Comparison of ENCODE assay signal across 16 cellular contexts in the genomic region with DNA sequence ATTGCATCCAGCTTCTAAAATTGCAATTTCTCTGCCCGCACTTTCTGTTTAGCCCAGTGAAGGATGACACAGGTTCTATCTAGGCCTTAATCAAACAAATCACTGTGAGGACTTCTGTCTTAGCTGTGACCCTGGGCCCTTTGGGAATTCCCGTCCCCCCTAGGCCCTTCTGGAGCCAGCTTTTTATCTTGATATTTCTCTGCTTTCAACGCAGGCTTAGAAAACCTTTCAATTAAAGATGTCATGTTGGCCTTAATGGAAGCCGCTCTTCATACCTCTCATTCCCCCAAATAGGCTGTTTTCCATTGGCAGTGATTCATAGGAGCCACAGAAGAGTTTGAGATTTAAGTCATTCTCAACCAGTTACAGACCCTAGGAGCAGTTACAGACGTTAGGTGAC.
A peak's percentile ranks its signal among the peaks of the same experiment; 100 is the strongest.
DNase-seq lines count a peak whose midpoint lies in the region; ATAC-seq and TF ChIP-seq lines count a peak whose summit lies in the region.
"Had no signal": no experiment of that assay in that cellular context is flagged by ENCODE, and none has a peak within 500 bp of the region (broad histone marks: within the 10 kb centered on the region; RNA-seq: fewer than 3 reads in every experiment).

No MANE protein-coding gene starts in this region.

- H3K4me2 ChIP-seq in SK-N-SH, result no peak overlapping the region

- H2AFZ ChIP-seq in SK-N-SH (ENCODE audit: low read depth), result no peak overlapping the region

- no peak for TF ChIP-seq POLR2A in adrenal gland (IDR thresholded peaks at IDR 0.05)

- intact Hi-C loops in activated CD4-positive, alpha-beta T cell treated with anti-CD3 and anti-CD28 coated beads, Interleukin-2, amount 10 ng/mL, durations not matched to agents 24 days and 14 days (cut with micrococcal nuclease), result no loop called here
- intact Hi-C loops in adrenal gland (cut with DNase I), result no loop called here
- intact Hi-C loops in activated T-helper 1 cell treated with anti-CD3 and anti-CD28 coated beads, Interleukin-12 subunit alpha, Interleukin-12 subunit beta, Interleukin-2, Interleukin-4 antibody, amounts not matched to agents 30 ng/mL and 10 ng/mL and 1 ng/mL, durations not matched to agents 14 hours and 24 hours and 36 hours (cut with micrococcal nuclease), result no loop called here

- H3K27ac ChIP-seq in SK-N-SH (ENCODE audit: low read depth in 2 of 2, low read length in 1 of 2) (no peak overlapping the region), adrenal gland (no peak overlapping the region)

- POLR2A ChIA-PET in SK-N-SH (lab: Yijun Ruan, JAX), result no interaction called here

- H3K36me3 ChIP-seq in SK-N-SH (replicated peaks in 1 of 2; ENCODE audit: control insufficient read depth in 1 of 2, insufficient read depth in 2 of 2, low read length in 1 of 2), result no peaks in the 10 kb centered on the region
- H3K36me3 ChIP-seq in adrenal gland (replicated peaks in 1 of 2), result no peaks in the 10 kb centered on the region

- H3K36me3 Mint-ChIP-seq in mesothelial cell of epicardium, result no peaks in the 10 kb centered on the region
- H3K36me3 Mint-ChIP-seq in type B pancreatic cell, result no peaks in the 10 kb centered on the region
- H3K36me3 Mint-ChIP-seq in activated CD4-positive, alpha-beta T cell treated with anti-CD3 and anti-CD28 coated beads, Interleukin-2, amount 10 ng/mL, durations not matched to agents 24 days and 14 days (ENCODE audit: low read depth), result no peaks in the 10 kb centered on the region
- H3K36me3 Mint-ChIP-seq in activated T-helper 1 cell treated with anti-CD3 and anti-CD28 coated beads, Interleukin-12 subunit alpha, Interleukin-12 subunit beta, Interleukin-2, Interleukin-4 antibody, amounts not matched to agents 30 ng/mL and 10 ng/mL and 1 ng/mL, durations not matched to agents 14 hours and 24 hours and 36 hours (ENCODE audit: low read depth), result no peaks in the 10 kb centered on the region

- peak overlapping the region; percentile 80 for H3K27ac Mint-ChIP-seq in mesothelial cell of epicardium
- peak overlapping the region; percentile 45 for H3K27ac Mint-ChIP-seq in type B pancreatic cell
- H3K27ac Mint-ChIP-seq in activated CD4-positive, alpha-beta T cell treated with anti-CD3 and anti-CD28 coated beads, Interleukin-2, amount 10 ng/mL, durations not matched to agents 24 days and 14 days, result no peak overlapping the region
- H3K27ac Mint-ChIP-seq in activated T-helper 1 cell treated with anti-CD3 and anti-CD28 coated beads, Interleukin-12 subunit alpha, Interleukin-12 subunit beta, Interleukin-2, Interleukin-4 antibody, amounts not matched to agents 30 ng/mL and 10 ng/mL and 1 ng/mL, durations not matched to agents 14 hours and 24 hours and 36 hours, result no peak overlapping the region
- H3K27ac Mint-ChIP-seq: CD4-positive, alpha-beta T cell; H9 had no signal

- no peaks in the 10 kb centered on the region for H4K20me1 ChIP-seq in SK-N-SH (ENCODE audit: insufficient read depth)

- H3K4me1 ChIP-seq in SK-N-SH (ENCODE audit: control insufficient read depth in 1 of 2, insufficient read depth in 2 of 2, low read depth in 1 of 2, low read length in 1 of 2) (peaks cover 0 to 5% of the 10 kb centered on the region in 2 experiments; a peak in 2 of 4 replicates), adrenal gland (replicated peaks in 1 of 2) (no peaks in the 10 kb centered on the region)

- CTCF ChIA-PET in SK-N-SH (lab: Yijun Ruan, JAX), result interaction anchor here (1.2 to 2.7 kb wide), 2 partner anchors 19 to 74 kb away, joined by 3 to 8 read pairs; partner anchors contain the start of gene FLRT3

- no peaks in the 10 kb centered on the region for H3K79me2 ChIP-seq in SK-N-SH (ENCODE audit: insufficient read depth)

- H3K27me3 ChIP-seq in SK-N-SH (ENCODE audit: insufficient read depth) (no peaks in the 10 kb centered on the region), adrenal gland (no peaks in the 10 kb centered on the region)

- TF ChIP-seq RAD21 in SK-N-SH (IDR thresholded peaks at IDR 0.05; ENCODE audit: low read length), result no peak

- H3K4me3 Mint-ChIP-seq in mesothelial cell of epicardium (no peak overlapping the region), type B pancreatic cell (no peak overlapping the region)
- no peak overlapping the region for H3K4me3 Mint-ChIP-seq in activated CD4-positive, alpha-beta T cell treated with anti-CD3 and anti-CD28 coated beads, Interleukin-2, amount 10 ng/mL, durations not matched to agents 24 days and 14 days
- no peak overlapping the region for H3K4me3 Mint-ChIP-seq in activated T-helper 1 cell treated with anti-CD3 and anti-CD28 coated beads, Interleukin-12 subunit alpha, Interleukin-12 subunit beta, Interleukin-2, Interleukin-4 antibody, amounts not matched to agents 30 ng/mL and 10 ng/mL and 1 ng/mL, durations not matched to agents 14 hours and 24 hours and 36 hours
- H3K4me3 Mint-ChIP-seq: CD4-positive, alpha-beta T cell; H9 had no signal

- no peaks in the 10 kb centered on the region for H3F3A ChIP-seq in SK-N-SH (replicated peaks; ENCODE audit: insufficient read depth)

- H3K27me3 Mint-ChIP-seq in mesothelial cell of epicardium (ENCODE audit: low read depth) (no peaks in the 10 kb centered on the region), type B pancreatic cell (no peaks in the 10 kb centered on the region)
- H3K27me3 Mint-ChIP-seq in activated CD4-positive, alpha-beta T cell treated with anti-CD3 and anti-CD28 coated beads, Interleukin-2, amount 10 ng/mL, durations not matched to agents 24 days and 14 days, result no peaks in the 10 kb centered on the region
- no peaks in the 10 kb centered on the region for H3K27me3 Mint-ChIP-seq in activated T-helper 1 cell treated with anti-CD3 and anti-CD28 coated beads, Interleukin-12 subunit alpha, Interleukin-12 subunit beta, Interleukin-2, Interleukin-4 antibody, amounts not matched to agents 30 ng/mL and 10 ng/mL and 1 ng/mL, durations not matched to agents 14 hours and 24 hours and 36 hours (ENCODE audit: insufficient read depth)
- H3K27me3 Mint-ChIP-seq: CD4-positive, alpha-beta T cell had no signal

- H3K4me3 ChIP-seq in SK-N-SH (ENCODE audit: low read depth in 2 of 2, low read length in 1 of 2), result no peak overlapping the region
- no peak overlapping the region for H3K4me3 ChIP-seq in adrenal gland
- H3K4me3 ChIP-seq: GM12878 had no signal

- no peaks in the 10 kb centered on the region for H3K9me3 ChIP-seq in SK-N-SH
- H3K9me3 ChIP-seq in adrenal gland (replicated peaks in 1 of 3), result no peaks in the 10 kb centered on the region

- H3K9me3 Mint-ChIP-seq in mesothelial cell of epicardium (no peaks in the 10 kb centered on the region), type B pancreatic cell (no peaks in the 10 kb centered on the region)
- no peaks in the 10 kb centered on the region for H3K9me3 Mint-ChIP-seq in activated CD4-positive, alpha-beta T cell treated with anti-CD3 and anti-CD28 coated beads, Interleukin-2, amount 10 ng/mL, durations not matched to agents 24 days and 14 days
- H3K9me3 Mint-ChIP-seq in activated T-helper 1 cell treated with anti-CD3 and anti-CD28 coated beads, Interleukin-12 subunit alpha, Interleukin-12 subunit beta, Interleukin-2, Interleukin-4 antibody, amounts not matched to agents 30 ng/mL and 10 ng/mL and 1 ng/mL, durations not matched to agents 14 hours and 24 hours and 36 hours, result peaks cover 14% of the 10 kb centered on the region
- H3K9me3 Mint-ChIP-seq: H9 had no signal

- 74% methylated on average over 5 of the region's 5 CpGs for WGBS in SK-N-SH (ENCODE audit: low lambda C conversion rate)
- WGBS in adrenal gland, 4 donors, result 86 to 90% (median 88%) methylated on average over 5 of the region's 5 CpGs

- no peak for TF ChIP-seq CTCF in SK-N-SH (IDR thresholded peaks at IDR 0.05)
- no peak for TF ChIP-seq CTCF in mesothelial cell of epicardium (IDR thresholded peaks at IDR 0.05; ENCODE audit: unreplicated experiment)
- TF ChIP-seq CTCF in type B pancreatic cell (conservative IDR thresholded peaks at IDR 0.05), result no peak
- no peak for TF ChIP-seq CTCF in adrenal gland (IDR thresholded peaks at IDR 0.05)

- DNase-seq in SK-N-SH, result no peak
- DNase-seq in SK-N-DZ (ENCODE audit: low spot score), result peak; percentile 98
- no peak for DNase-seq in mesothelial cell of epicardium (ENCODE audit: low spot score in 2 of 2, unreplicated experiment in 2 of 2)
- no peak for DNase-seq in type B pancreatic cell (ENCODE audit: extremely low spot score, unreplicated experiment)
- DNase-seq in activated CD4-positive, alpha-beta T cell treated with anti-CD3 and anti-CD28 coated beads, Interleukin-2, amount 10 ng/mL, durations not matched to agents 24 days and 14 days, result no peak
- no peak for DNase-seq in adrenal gland
- DNase-seq in activated T-helper 1 cell treated with anti-CD3 and anti-CD28 coated beads, Interleukin-12 subunit alpha, Interleukin-12 subunit beta, Interleukin-2, Interleukin-4 antibody, amounts not matched to agents 30 ng/mL and 10 ng/mL and 1 ng/mL, durations not matched to agents 14 hours and 24 hours and 36 hours (ENCODE audit: low spot score), result no peak
- DNase-seq: ACHN; C1 segment of cervical spinal cord; Calu3; CD4-positive, alpha-beta T cell; DMS 273 treated with DMSO at 0.1 percent for 48 hours; GOT3; H9 had no signal

- H3K4me1 Mint-ChIP-seq in mesothelial cell of epicardium, result peaks cover 38% of the 10 kb centered on the region
- H3K4me1 Mint-ChIP-seq in type B pancreatic cell (ENCODE audit: unreplicated experiment), result peaks cover 27% of the 10 kb centered on the region
- no peaks in the 10 kb centered on the region for H3K4me1 Mint-ChIP-seq in activated CD4-positive, alpha-beta T cell treated with anti-CD3 and anti-CD28 coated beads, Interleukin-2, amount 10 ng/mL, durations not matched to agents 24 days and 14 days
- no peaks in the 10 kb centered on the region for H3K4me1 Mint-ChIP-seq in activated T-helper 1 cell treated with anti-CD3 and anti-CD28 coated beads, Interleukin-12 subunit alpha, Interleukin-12 subunit beta, Interleukin-2, Interleukin-4 antibody, amounts not matched to agents 30 ng/mL and 10 ng/mL and 1 ng/mL, durations not matched to agents 14 hours and 24 hours and 36 hours (ENCODE audit: low read depth)

- no peak overlapping the region for H3K9ac ChIP-seq in SK-N-SH

- ATAC-seq in SK-N-SH treated with all-trans-retinoic acid at 6 μM for 48 hours, result no peak
- ATAC-seq: GM12878 had no signal

- no peaks in the 10 kb centered on the region for H3K9me2 ChIP-seq in SK-N-SH

- TF ChIP-seq EP300 in SK-N-SH (IDR thresholded peaks at IDR 0.05; ENCODE audit: borderline replicate concordance in 1 of 2, low read depth in 1 of 2, low read length in 1 of 2), result no peak

TF ChIP-seq in SK-N-SH treated with all-trans-retinoic acid at 6 μM for 48 hours, 23 proteins besides CTCF, POLR2A, EP300 and RAD21:
- TF ChIP-seq ZFP3 (CRISPR knock-in tag; IDR thresholded peaks at IDR 0.05), result no peak
- TF ChIP-seq ZC3H10 (CRISPR knock-in tag; IDR thresholded peaks at IDR 0.05), result no peak
- TF ChIP-seq TOX (CRISPR knock-in tag; IDR thresholded peaks at IDR 0.05; ENCODE audit: borderline replicate concordance), result no peak
- peak; percentile 59 for TF ChIP-seq ISL1 (CRISPR knock-in tag; IDR thresholded peaks at IDR 0.05)

TF ChIP-seq in SK-N-SH, 30 proteins besides CTCF, POLR2A, EP300 and RAD21:
- TF ChIP-seq SMC3 (IDR thresholded peaks at IDR 0.05; ENCODE audit: low read depth, low read length), result no peak

Comparison
In these comparisons a context has a peak if more than half of its experiments do, and no peak if none do; other contexts are left out.
1. H3K27ac Mint-ChIP-seq: peak in mesothelial cell of epicardium (single experiment) and type B pancreatic cell (single experiment); none in activated CD4-positive, alpha-beta T cell treated with anti-CD3 and anti-CD28 coated beads, Interleukin-2, amount 10 ng/mL, durations not matched to agents 24 days and 14 days (single experiment) and activated T-helper 1 cell treated with anti-CD3 and anti-CD28 coated beads, Interleukin-12 subunit alpha, Interleukin-12 subunit beta, Interleukin-2, Interleukin-4 antibody, amounts not matched to agents 30 ng/mL and 10 ng/mL and 1 ng/mL, durations not matched to agents 14 hours and 24 hours and 36 hours (single experiment).